11 cellular contexts compared by ENCODE assay signal in genomic region chr2:47077442-47078117, GRCh38.
A peak's percentile ranks its signal among the peaks of the same experiment; 100 is the strongest.
DNase-seq lines count a peak whose midpoint lies in the region; ATAC-seq, FAIRE-seq and TF ChIP-seq lines count a peak whose summit lies in the region.
"Had no signal": no experiment of that assay in that cellular context is flagged by ENCODE, and none has a peak within 500 bp of the region (broad histone marks: within the 10 kb centered on the region; RNA-seq: fewer than 3 reads in every experiment).

No MANE protein-coding gene starts in this region.

- H3K27me3 Mint-ChIP-seq in HFFc6 (ENCODE audit: insufficient read depth): peaks cover 12% of the 10 kb centered on the region
- no peaks in the 10 kb centered on the region for H3K27me3 Mint-ChIP-seq in activated B cell treated with CpG ODN at 0.5 μM for 24 hours
- H3K27me3 Mint-ChIP-seq in naive thymus-derived CD8-positive, alpha-beta T cell: no peaks in the 10 kb centered on the region

- intact Hi-C loops in activated B cell treated with CpG ODN at 0.5 μM for 24 hours (cut with micrococcal nuclease): no loop called here
- intact Hi-C loops in kidney (cut with DNase I): no loop called here
- intact Hi-C loops in stomach (cut with DNase I; ENCODE audit: low total_unique reads): no loop called here

- H3K9me3 Mint-ChIP-seq in HFFc6 (no peaks in the 10 kb centered on the region; the same call in 1 of the 2 replicates), activated B cell treated with CpG ODN at 0.5 μM for 24 hours (no peaks in the 10 kb centered on the region)
- no peaks in the 10 kb centered on the region for H3K9me3 Mint-ChIP-seq in naive thymus-derived CD8-positive, alpha-beta T cell
- H3K9me3 Mint-ChIP-seq: activated T-cell treated with anti-CD3 and anti-CD28 coated beads, Interleukin-2, amount 50 U/mL, for 72 hours had no signal

- H3K4me1 Mint-ChIP-seq in HFFc6 (ENCODE audit: low read depth): peaks cover 64% of the 10 kb centered on the region
- peaks cover 37% of the 10 kb centered on the region for H3K4me1 Mint-ChIP-seq in activated B cell treated with CpG ODN at 0.5 μM for 24 hours
- peaks cover 7 to 21% (median 9%) of the 10 kb centered on the region in 4 donors for H3K4me1 Mint-ChIP-seq in naive thymus-derived CD8-positive, alpha-beta T cell

- H3K36me3 Mint-ChIP-seq in HFFc6 (ENCODE audit: low read depth) (peaks cover 18% of the 10 kb centered on the region), activated B cell treated with CpG ODN at 0.5 μM for 24 hours (ENCODE audit: low read depth) (peaks cover 35% of the 10 kb centered on the region)
- peaks cover 0 to 12% (median 0%) of the 10 kb centered on the region in 3 donors for H3K36me3 Mint-ChIP-seq in naive thymus-derived CD8-positive, alpha-beta T cell

- peak overlapping the region; percentile 23 to 33 for H3K27ac ChIP-seq in kidney (ENCODE audit: low read depth in 2 of 2, low read length in 2 of 2)
- peak overlapping the region in 4 of 5 donors; percentile 26 to 87 (median 70) for H3K27ac ChIP-seq in stomach

- POLR2A ChIA-PET in activated B cell treated with CpG ODN at 0.5 μM for 24 hours (lab: Charles Lee): no interaction called here
- POLR2A ChIA-PET in naive thymus-derived CD8-positive, alpha-beta T cell (lab: Charles Lee): no interaction called here

- H3K9me3 ChIP-seq in kidney (ENCODE audit: control insufficient read depth in 1 of 2, low read length in 2 of 2) (no peaks in the 10 kb centered on the region), stomach (no peaks in the 10 kb centered on the region)

- H3K4me1 ChIP-seq in kidney (ENCODE audit: control insufficient read depth in 1 of 2, insufficient read depth in 1 of 2, low read depth in 1 of 2, low read length in 2 of 2) (peaks cover 20 to 21% of the 10 kb centered on the region in 2 donors), stomach (peaks cover 34 to 64% (median 49%) of the 10 kb centered on the region in 4 donors)

- H3K36me3 ChIP-seq in kidney (ENCODE audit: control insufficient read depth in 1 of 2, insufficient read depth in 2 of 2, low read length in 2 of 2) (no peaks in the 10 kb centered on the region), stomach (peaks cover 0 to 15% (median 11%) of the 10 kb centered on the region in 4 donors)

- no peak for TF ChIP-seq CTCF in HFFc6 (IDR thresholded peaks at IDR 0.05)
- no peak for TF ChIP-seq CTCF in activated B cell treated with CpG ODN at 0.5 μM for 24 hours (IDR thresholded peaks at IDR 0.05)
- no peak for TF ChIP-seq CTCF in kidney (IDR thresholded peaks at IDR 0.05; ENCODE audit: borderline replicate concordance, extremely low read depth, insufficient read depth)
- TF ChIP-seq CTCF in stomach (IDR thresholded peaks at IDR 0.05): no peak

- FAIRE-seq in kidney (lab: Jason Lieb, UNC): no peak
- FAIRE-seq: colon had no signal

- no peak overlapping the region for H3K9ac ChIP-seq in kidney (ENCODE audit: low read length in 2 of 2)

- 79 to 89% (median 85%) methylated on average over 9 of the region's 9 CpGs for WGBS in stomach, 5 donors

- H3K27ac Mint-ChIP-seq in HFFc6: peak overlapping the region; percentile 100
- H3K27ac Mint-ChIP-seq in activated B cell treated with CpG ODN at 0.5 μM for 24 hours: peak overlapping the region; percentile 9
- peak overlapping the region in 2 of 10 donors; percentile 22 to 59 for H3K27ac Mint-ChIP-seq in naive thymus-derived CD8-positive, alpha-beta T cell
- H3K27ac Mint-ChIP-seq: activated T-cell treated with anti-CD3 and anti-CD28 coated beads, Interleukin-2, amount 50 U/mL, for 72 hours had no signal

- TF ChIP-seq EP300 in stomach (IDR thresholded peaks at IDR 0.05): no peak

- CTCF ChIA-PET in activated B cell treated with CpG ODN at 0.5 μM for 24 hours (lab: Charles Lee): no interaction called here

- no peak for ATAC-seq in activated B cell treated with CpG ODN at 0.5 μM for 24 hours (ENCODE audit: low read depth)
- no peak for ATAC-seq in stimulated activated naive CD8-positive, alpha-beta T cell treated with anti-CD3 and anti-CD28 coated beads, Interleukin-15, Interleukin-2, amounts not matched to agents 100 U/mL and 50 U/mL, for 24 hours
- ATAC-seq in GM21619 (IDR thresholded peaks at IDR 0.05; ENCODE audit: unreplicated experiment): no peak
- no peak for ATAC-seq in naive thymus-derived CD8-positive, alpha-beta T cell
- ATAC-seq: activated T-cell treated with anti-CD3 and anti-CD28 coated beads, Interleukin-2, amount 50 U/mL, for 72 hours had no signal

- TF ChIP-seq POLR2A in stomach (IDR thresholded peaks at IDR 0.05): no peak

- H3K4me3 Mint-ChIP-seq in HFFc6: peak overlapping the region; percentile 25; the same call in 1 of the 2 replicates
- no peak overlapping the region for H3K4me3 Mint-ChIP-seq in activated B cell treated with CpG ODN at 0.5 μM for 24 hours
- no peak overlapping the region for H3K4me3 Mint-ChIP-seq in naive thymus-derived CD8-positive, alpha-beta T cell
- H3K4me3 Mint-ChIP-seq: activated T-cell treated with anti-CD3 and anti-CD28 coated beads, Interleukin-2, amount 50 U/mL, for 72 hours had no signal

- no peak for DNase-seq in HFFc6
- DNase-seq in activated B cell treated with CpG ODN at 0.5 μM for 24 hours: no peak
- peak; percentile 36 for DNase-seq in kidney
- no peak for DNase-seq in stomach
- no peak for DNase-seq in activated CD4-positive, alpha-beta T cell treated with anti-CD3 and anti-CD28 coated beads, Interleukin-2, amount 50 U/mL, for 1 hour
- DNase-seq in stimulated activated naive CD8-positive, alpha-beta T cell treated with anti-CD3 and anti-CD28 coated beads, Interleukin-15, Interleukin-2, amounts not matched to agents 100 U/mL and 50 U/mL, for 24 hours: no peak
- DNase-seq in naive thymus-derived CD8-positive, alpha-beta T cell: no peak
- DNase-seq: activated T-cell treated with anti-CD3 and anti-CD28 coated beads, Interleukin-2, amount 50 U/mL, for 72 hours; NCI-H446 treated with DMSO at 0.1 percent for 48 hours had no signal

- H3K4me3 ChIP-seq in kidney (ENCODE audit: low read length in 2 of 2) (no peak overlapping the region), stomach (no peak overlapping the region)

- no peaks in the 10 kb centered on the region for H3K27me3 ChIP-seq in stomach
